Comparison of ENCODE assay signal across 13 cellular contexts in the genomic region with DNA sequence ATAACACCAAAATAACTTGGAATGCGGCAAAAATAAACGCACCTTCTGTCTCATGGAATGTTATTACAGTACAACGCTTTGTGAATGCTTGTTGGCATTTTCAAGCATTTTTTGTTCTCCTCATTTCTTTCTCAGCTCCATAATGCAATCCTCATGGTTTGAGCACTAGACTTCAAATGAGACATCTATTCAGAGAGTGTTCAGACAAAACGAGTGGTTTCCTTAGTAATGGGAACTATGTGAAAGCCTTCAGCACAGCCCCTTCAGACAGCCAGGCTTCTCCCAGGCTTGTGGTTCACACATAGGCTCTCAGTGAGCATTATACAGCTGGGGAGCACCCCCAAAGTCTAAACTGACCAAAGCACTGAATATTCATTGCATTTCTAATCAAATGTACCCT. TPM values are rescaled to one million over a fixed set of nuclear protein-coding genes. Genes with fewer than 3 reads are reported as not detected.
DNase-seq lines count a peak whose midpoint lies in the region; ATAC-seq and TF ChIP-seq lines count a peak whose summit lies in the region.
"Had no signal": no experiment of that assay in that cellular context is flagged by ENCODE, and none has a peak within 500 bp of the region (broad histone marks: within the 10 kb centered on the region; RNA-seq: fewer than 3 reads in every experiment).

No MANE protein-coding gene starts in this region.

- intact Hi-C loops in sigmoid colon (cut with DNase I), result no loop called here

- H3K27ac ChIP-seq in thoracic aorta (no peak overlapping the region), sigmoid colon (no peak overlapping the region)
- H3K27ac ChIP-seq: parathyroid adenoma had no signal

- H3K4me1 Mint-ChIP-seq in activated T-cell treated with anti-CD3 and anti-CD28 coated beads, Interleukin-2, amount 50 U/mL, for 4 hours (ENCODE audit: low read depth), result peaks cover 69% of the 10 kb centered on the region
- peaks cover 23% of the 10 kb centered on the region for H3K4me1 Mint-ChIP-seq in WTC11

- no peak for TF ChIP-seq POLR2A in sigmoid colon (IDR thresholded peaks at IDR 0.05)

- CTCF ChIA-PET in WTC11 (lab: Charles Lee), result interaction anchor here (1.5 kb wide), 1 partner anchor 16 kb away, joined by 6 read pairs; no protein-coding TSS in a partner anchor

- H3K36me3 ChIP-seq in thoracic aorta (no peaks in the 10 kb centered on the region), sigmoid colon (no peaks in the 10 kb centered on the region)

- no peaks in the 10 kb centered on the region for H3K27me3 Mint-ChIP-seq in activated T-cell treated with anti-CD3 and anti-CD28 coated beads, Interleukin-2, amount 50 U/mL, for 4 hours (ENCODE audit: low read depth)
- no peaks in the 10 kb centered on the region for H3K27me3 Mint-ChIP-seq in WTC11 (ENCODE audit: low read depth)

- peaks cover 0 to 22% of the 10 kb centered on the region in 2 donors for H3K4me1 ChIP-seq in thoracic aorta (ENCODE audit: control insufficient read depth in 1 of 2, low read depth in 2 of 2)
- H3K4me1 ChIP-seq in sigmoid colon, result no peaks in the 10 kb centered on the region
- H3K4me1 ChIP-seq: parathyroid adenoma had no signal

- no peak for TF ChIP-seq CTCF in WTC11 (IDR thresholded peaks at IDR 0.05)
- TF ChIP-seq CTCF in thoracic aorta (IDR thresholded peaks at IDR 0.05), result no peak
- TF ChIP-seq CTCF in sigmoid colon (IDR thresholded peaks at IDR 0.05), result no peak

- 63 to 64% methylated on average over 4 of the region's 4 CpGs for WGBS in sigmoid colon, 2 donors

- peak overlapping the region; percentile 5 for H3K4me3 ChIP-seq in thoracic aorta
- no peak overlapping the region for H3K4me3 ChIP-seq in sigmoid colon

- H3K27ac Mint-ChIP-seq in WTC11, result peak overlapping the region; percentile 81; the same call in 1 of the 2 replicates

- H3K4me3 Mint-ChIP-seq in activated T-cell treated with anti-CD3 and anti-CD28 coated beads, Interleukin-2, amount 50 U/mL, for 4 hours, result peak overlapping the region; percentile 17
- no peak overlapping the region for H3K4me3 Mint-ChIP-seq in WTC11

- H3K27me3 ChIP-seq in thoracic aorta (replicated peaks; ENCODE audit: insufficient read depth) (no peaks in the 10 kb centered on the region), sigmoid colon (no peaks in the 10 kb centered on the region)

- POLR2A ChIA-PET in WTC11 (lab: Charles Lee), result no interaction called here

- DNase-seq in activated T-cell treated with anti-CD3 and anti-CD28 coated beads, Interleukin-2, amount 50 U/mL, for 4 hours, result no peak
- no peak for DNase-seq in activated T-cell treated with anti-CD3 and anti-CD28 coated beads for 4 hours
- no peak for DNase-seq in WTC11 (ENCODE audit: low spot score)
- DNase-seq in fibroblast of peridontal ligament (ENCODE audit: extremely low read depth), result peak; percentile 52
- DNase-seq in thoracic aorta (ENCODE audit: low spot score), result no peak
- DNase-seq in stimulated activated CD4-positive, alpha-beta T cell treated with anti-CD3 and anti-CD28 coated beads, Interleukin-1b, Interleukin-23, amount 100 ng/mL, for 48 hours, result no peak
- no peak for DNase-seq in sigmoid colon
- DNase-seq: AML-193, erythroblast, kidney glomerular epithelial cell, NCI-H748 treated with DMSO at 0.1 percent for 48 hours had no signal

- ATAC-seq in activated T-cell treated with anti-CD3 and anti-CD28 coated beads, Interleukin-2, amount 50 U/mL, for 4 hours, result no peak
- peak; percentile 72 for ATAC-seq in WTC11
- no peak for ATAC-seq in thoracic aorta (ENCODE audit: insufficient number of reproducible peaks, low FRiP score, low read depth)
- no peak for ATAC-seq in HG03432 (IDR thresholded peaks at IDR 0.05; ENCODE audit: unreplicated experiment)

- no peaks in the 10 kb centered on the region for H3K9me3 ChIP-seq in thoracic aorta
- H3K9me3 ChIP-seq in sigmoid colon, result no peaks in the 10 kb centered on the region

- H3K36me3 Mint-ChIP-seq in activated T-cell treated with anti-CD3 and anti-CD28 coated beads, Interleukin-2, amount 50 U/mL, for 4 hours (ENCODE audit: insufficient read depth), result no peaks in the 10 kb centered on the region
- no peaks in the 10 kb centered on the region for H3K36me3 Mint-ChIP-seq in WTC11

- no peak for TF ChIP-seq EP300 in sigmoid colon (IDR thresholded peaks at IDR 0.05)

- no peaks in the 10 kb centered on the region for H3K9me3 Mint-ChIP-seq in activated T-cell treated with anti-CD3 and anti-CD28 coated beads, Interleukin-2, amount 50 U/mL, for 4 hours
- peaks cover 5% of the 10 kb centered on the region for H3K9me3 Mint-ChIP-seq in WTC11

TF ChIP-seq in WTC11, 78 proteins besides CTCF, POLR2A, EP300 and RAD21:
- no peak for TF ChIP-seq FOXP1 (CRISPR knock-in tag; IDR thresholded peaks at IDR 0.05; ENCODE audit: borderline replicate concordance)

RNA-seq across cellular contexts. Expression of gene LRRN3, which starts 8.6 kb away (rescaled TPM):
- total RNA-seq in activated T-cell treated with anti-CD3 and anti-CD28 coated beads, Interleukin-2, amount 50 U/mL, for 4 hours, result 10 to 100 TPM; 35.7 to 54.0 (median 39.2) TPM
- total RNA-seq in WTC11 (2021) (0.16 to 0.70 TPM (median 0.34 TPM) in 3 replicates), thoracic aorta (1 to 10 TPM; 1.6 to 3.0 TPM), sigmoid colon (1 to 10 TPM in 2 of 4 donors, under 1 TPM in 2; 0.41 to 3.3 (median 0.78) TPM)
- under 1 TPM in 1 of 3 donors, not detected in 2; 0.76 TPM for polyA plus RNA-seq in sigmoid colon

Comparison
In these comparisons a context has a peak if more than half of its experiments do, and no peak if none do; other contexts are left out.
1. RNA of gene LRRN3, which starts 8.6 kb away (total RNA-seq): 35.7 to 54.0 TPM in activated T-cell treated with anti-CD3 and anti-CD28 coated beads, Interleukin-2, amount 50 U/mL, for 4 hours; 1.6 to 3.0 TPM in thoracic aorta, 0.41 to 3.3 TPM in sigmoid colon and 0.16 to 0.70 TPM in WTC11; every median in the first group is over 4 times any median in the second.